In the genomic region with DNA sequence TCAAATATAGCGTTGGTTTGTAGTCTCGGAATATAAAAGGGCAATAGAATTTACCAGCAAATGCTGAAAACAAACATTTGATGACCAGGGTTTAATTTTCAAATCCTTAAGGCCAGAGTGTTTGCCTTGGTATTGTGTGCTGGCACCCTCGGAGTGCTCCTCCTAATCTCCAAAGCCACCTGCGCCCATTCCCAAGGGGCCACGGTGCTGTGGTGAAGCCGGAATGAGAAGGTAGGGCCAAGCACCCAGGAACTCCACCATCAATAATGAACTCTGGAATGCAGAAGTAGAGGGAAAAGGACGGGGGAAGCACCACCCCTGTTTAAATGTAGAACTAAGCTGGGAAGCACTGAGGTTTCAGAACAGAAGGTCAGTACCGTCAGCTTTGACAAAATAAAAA, we compare ENCODE assay signal across 24 cellular contexts.
"Had no signal": no experiment of that assay in that cellular context is flagged by ENCODE, and none has a peak within 500 bp of the region (broad histone marks: within the 10 kb centered on the region; RNA-seq: fewer than 3 reads in every experiment).

No MANE protein-coding gene starts in this region.

- ATAC-seq: activated CD4-positive, CD25-positive, alpha-beta regulatory T cell treated with anti-CD3 and anti-CD28 coated beads, Interleukin-2, amount 50 U/mL, for 24 hours; activated CD8-positive, alpha-beta T cell treated with anti-CD3 and anti-CD28 coated beads, Interleukin-2, amount 10 ng/mL, durations not matched to agents 7 days and 5 days; activated naive CD4-positive, alpha-beta T cell treated with anti-CD3 and anti-CD28 coated beads, Interleukin-2, amount 50 U/mL, for 72 hours; gastroesophageal sphincter; left ventricle myocardium superior; right lobe of liver; stimulated activated naive B cell treated with anti-CD40 and anti-IgM and Interleukin-4, amounts not matched to agents 10 μg/mL and 1 μg/mL and 100 μg/mL, for 72 hours had no signal

- H3K4me3 Mint-ChIP-seq: activated CD4-positive, alpha-beta T cell treated with anti-CD3 and anti-CD28 coated beads, Interleukin-2, amount 10 ng/mL, durations not matched to agents 24 days and 14 days; activated CD8-positive, alpha-beta T cell treated with anti-CD3 and anti-CD28 coated beads, Interleukin-2, amount 10 ng/mL, durations not matched to agents 7 days and 5 days; nephron progenitor cell; stimulated activated naive B cell treated with anti-CD40 and anti-IgM and Interleukin-4, amounts not matched to agents 10 μg/mL and 1 μg/mL and 100 μg/mL, for 72 hours; type B pancreatic cell had no signal

- DNase-seq: activated CD4-positive, alpha-beta T cell treated with anti-CD3 and anti-CD28 coated beads, Interleukin-2, amount 10 ng/mL, durations not matched to agents 24 days and 14 days; activated CD8-positive, alpha-beta T cell treated with anti-CD3 and anti-CD28 coated beads, Interleukin-2, amount 10 ng/mL, durations not matched to agents 7 days and 5 days; activated gamma-delta T cell treated with Interleukin-2 at 50 U/mL for 16 hours; activated T-cell treated with anti-CD3 and anti-CD28 coated beads, Interleukin-2, amount 50 U/mL, for 1 hour; cerebellar nuclear complex; cortex of kidney; head of caudate nucleus; hypothalamus; left ventricle myocardium superior; mesenchymal stem cell; nephron progenitor cell; nucleus accumbens; right lobe of liver; small intestine; stimulated activated naive B cell treated with anti-CD40 and anti-IgM and Interleukin-4, amounts not matched to agents 10 μg/mL and 1 μg/mL and 100 μg/mL, for 72 hours; T-helper 2 cell; testis had no signal

- H3K4me3 ChIP-seq: ascending aorta, breast epithelium, gastroesophageal sphincter, right lobe of liver, testis had no signal

- H3K4me1 Mint-ChIP-seq: activated CD4-positive, alpha-beta T cell treated with anti-CD3 and anti-CD28 coated beads, Interleukin-2, amount 10 ng/mL, durations not matched to agents 24 days and 14 days; stimulated activated naive B cell treated with anti-CD40 and anti-IgM and Interleukin-4, amounts not matched to agents 10 μg/mL and 1 μg/mL and 100 μg/mL, for 72 hours had no signal

- H3K27ac ChIP-seq: ascending aorta, breast epithelium, epithelial cell of prostate, gastroesophageal sphincter, right lobe of liver, testis had no signal

- H3K27me3 ChIP-seq: ascending aorta, breast epithelium, gastroesophageal sphincter, right lobe of liver, testis had no signal

- H3K4me1 ChIP-seq: ascending aorta, breast epithelium, right lobe of liver, testis had no signal

- FAIRE-seq: small intestine had no signal

- H3K36me3 ChIP-seq: breast epithelium had no signal

- H3K27ac Mint-ChIP-seq: activated CD4-positive, alpha-beta T cell treated with anti-CD3 and anti-CD28 coated beads, Interleukin-2, amount 10 ng/mL, durations not matched to agents 24 days and 14 days; activated CD8-positive, alpha-beta T cell treated with anti-CD3 and anti-CD28 coated beads, Interleukin-2, amount 10 ng/mL, durations not matched to agents 7 days and 5 days; activated naive CD4-positive, alpha-beta T cell treated with anti-CD3 and anti-CD28 coated beads, Interleukin-2, amount 50 U/mL, for 72 hours; stimulated activated naive B cell treated with anti-CD40 and anti-IgM and Interleukin-4, amounts not matched to agents 10 μg/mL and 1 μg/mL and 100 μg/mL, for 72 hours; type B pancreatic cell had no signal

- H3K27me3 Mint-ChIP-seq: activated CD4-positive, alpha-beta T cell treated with anti-CD3 and anti-CD28 coated beads, Interleukin-2, amount 10 ng/mL, durations not matched to agents 24 days and 14 days; stimulated activated naive B cell treated with anti-CD40 and anti-IgM and Interleukin-4, amounts not matched to agents 10 μg/mL and 1 μg/mL and 100 μg/mL, for 72 hours; type B pancreatic cell had no signal

- H3K9me3 Mint-ChIP-seq: activated CD4-positive, alpha-beta T cell treated with anti-CD3 and anti-CD28 coated beads, Interleukin-2, amount 10 ng/mL, durations not matched to agents 24 days and 14 days; activated naive CD4-positive, alpha-beta T cell treated with anti-CD3 and anti-CD28 coated beads, Interleukin-2, amount 50 U/mL, for 72 hours; nephron progenitor cell; stimulated activated naive B cell treated with anti-CD40 and anti-IgM and Interleukin-4, amounts not matched to agents 10 μg/mL and 1 μg/mL and 100 μg/mL, for 72 hours; type B pancreatic cell had no signal

- H3K9me3 ChIP-seq: ascending aorta, breast epithelium, gastroesophageal sphincter, right lobe of liver, testis had no signal
